Comparison of ENCODE assay signal across 8 cellular contexts in the genomic region with DNA sequence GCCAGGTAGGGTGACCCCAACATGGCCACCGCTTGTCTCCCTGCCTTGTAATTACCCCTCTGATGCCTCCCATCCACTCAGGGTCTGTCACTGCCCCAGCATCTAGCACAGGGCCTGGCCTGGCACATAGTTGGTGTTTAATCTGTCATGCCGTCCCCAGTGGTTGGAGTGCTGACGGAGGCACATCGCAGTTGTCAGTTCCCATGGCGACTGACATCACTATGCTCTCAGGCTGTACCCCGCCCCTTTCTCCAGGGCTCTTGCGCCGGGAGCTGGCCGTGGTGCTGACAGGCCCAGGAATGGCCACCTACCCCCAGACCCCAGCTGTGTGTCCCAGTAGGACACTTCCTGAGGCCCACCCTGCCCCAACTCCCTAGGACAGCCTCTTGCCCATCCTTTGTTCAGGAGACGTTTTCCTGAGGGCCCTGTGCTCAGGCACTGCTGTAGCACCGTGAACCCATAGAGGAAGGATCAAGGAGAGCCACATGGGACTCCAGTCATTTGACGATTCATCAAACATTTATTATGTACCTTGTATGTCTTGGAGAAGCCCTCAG. TPM values are rescaled to one million over a fixed set of nuclear protein-coding genes. Genes with fewer than 3 reads are reported as not detected.
DNase-seq lines count a peak whose midpoint lies in the region; ATAC-seq and TF ChIP-seq lines count a peak whose summit lies in the region.

No MANE protein-coding gene starts in this region.

- H3K9ac ChIP-seq in GM23248 = no peak overlapping the region

- H3K4me1 ChIP-seq in GM23248 (ENCODE audit: insufficient read depth) = no peaks in the 10 kb centered on the region
- H3K4me1 ChIP-seq in Peyer's patch = peaks cover 0 to 45% (median 0%) of the 10 kb centered on the region in 4 donors
- no peaks in the 10 kb centered on the region for H3K4me1 ChIP-seq in osteoblast (ENCODE audit: insufficient read depth, low read length)

- TF ChIP-seq POLR2A in Peyer's patch (IDR thresholded peaks at IDR 0.05) = no peak

- no peak overlapping the region for H3K27ac ChIP-seq in GM23248
- no peak overlapping the region for H3K27ac ChIP-seq in Peyer's patch
- H3K27ac ChIP-seq in osteoblast (ENCODE audit: low read depth, low read length) = no peak overlapping the region

- no peak overlapping the region for H3K4me3 ChIP-seq in GM23248
- no peak overlapping the region for H3K4me3 ChIP-seq in Peyer's patch
- H3K4me3 ChIP-seq in osteoblast (ENCODE audit: insufficient read depth, low read length) = no peak overlapping the region

- no peak overlapping the region for H3K4me2 ChIP-seq in GM23248 (ENCODE audit: unreplicated experiment)
- no peak overlapping the region for H3K4me2 ChIP-seq in osteoblast (ENCODE audit: insufficient read depth, low read length)

- no peaks in the 10 kb centered on the region for H3F3A ChIP-seq in GM23248 (ENCODE audit: insufficient read depth)

- DNase-seq in GM23248 = peak; percentile 78
- peak in 2 of 3 donors; percentile 59 to 62 for DNase-seq in Peyer's patch
- peak; percentile 6 for DNase-seq in fibroblast of the conjunctiva (ENCODE audit: low read depth)
- peak; percentile 91 for DNase-seq in osteoblast (ENCODE audit: insufficient read length, low spot score, missing footprints)
- no peak for DNase-seq in hippocampal formation (lab: John Stamatoyannopoulos, UW)

- H3K9me2 ChIP-seq in GM23248 (ENCODE audit: insufficient read depth) = no peaks in the 10 kb centered on the region

- peaks cover 24% of the 10 kb centered on the region for H3K27me3 ChIP-seq in GM23248 (replicated peaks; ENCODE audit: insufficient read depth)
- no peaks in the 10 kb centered on the region for H3K27me3 ChIP-seq in Peyer's patch
- H3K27me3 ChIP-seq in osteoblast (ENCODE audit: insufficient read depth, low read length) = peaks cover 18% of the 10 kb centered on the region

- H3K9me3 ChIP-seq in GM23248 (ENCODE audit: low read depth) = no peaks in the 10 kb centered on the region
- no peaks in the 10 kb centered on the region for H3K9me3 ChIP-seq in Peyer's patch
- H3K9me3 ChIP-seq in osteoblast (ENCODE audit: low read depth, low read length) = no peaks in the 10 kb centered on the region

- H2AFZ ChIP-seq in GM23248 (no peak overlapping the region), osteoblast (ENCODE audit: low read length) (no peak overlapping the region)

- in situ Hi-C loops in GM23248 (cut with MboI) = no loop called here

- H3K79me2 ChIP-seq in GM23248 (ENCODE audit: insufficient read depth) (no peaks in the 10 kb centered on the region), osteoblast (ENCODE audit: insufficient read depth, low read length) (no peaks in the 10 kb centered on the region)

- WGBS in GM23248 (ENCODE audit: low coverage in 1 of 2, low lambda C conversion rate in 2 of 2, missing lambda C conversion rate in 2 of 2), 2 experiments = 20 to 26% methylated on average over 12 of the region's 12 CpGs

- H3K36me3 ChIP-seq in GM23248 (ENCODE audit: low read depth) (no peaks in the 10 kb centered on the region), Peyer's patch (no peaks in the 10 kb centered on the region), osteoblast (ENCODE audit: insufficient read depth, low read length) (no peaks in the 10 kb centered on the region)

- H4K20me1 ChIP-seq in GM23248 (ENCODE audit: insufficient read depth) (no peaks in the 10 kb centered on the region), osteoblast (ENCODE audit: insufficient read depth, low read length) (peaks cover 3% of the 10 kb centered on the region)

- TF ChIP-seq CTCF in Peyer's patch (IDR thresholded peaks at IDR 0.05) (no peak), osteoblast (IDR thresholded peaks at IDR 0.05; ENCODE audit: extremely low read depth, low read depth, low read length) (no peak)

- ATAC-seq in HG03378 (IDR thresholded peaks at IDR 0.05; ENCODE audit: unreplicated experiment) = no peak
- ATAC-seq in HG03280 (IDR thresholded peaks at IDR 0.05; ENCODE audit: unreplicated experiment) = no peak
- ATAC-seq in GM18873 (IDR thresholded peaks at IDR 0.05; ENCODE audit: low FRiP score, unreplicated experiment) = no peak

RNA-seq across cellular contexts. Expression of gene FAM222A, which starts 23.0 kb away (rescaled TPM):
- 0.89 and 0.97 TPM in 2 replicates for total RNA-seq in GM23248 (2014; rRNA removed; shearing (Covaris generic))
- not detected in 2 replicates for polyA plus RNA-seq in GM23248 (2016; fragmentation: Nextera tagmentation; extraction: Ambion mirVana)
- total RNA-seq in Peyer's patch = 10 to 100 TPM in 1 of 4 donors, 1 to 10 TPM in 3; 3.9 to 26.1 (median 7.0) TPM
- total RNA-seq in osteoblast = 0.29 and 0.36 TPM in 2 replicates

Comparison
In these comparisons a context has a peak if more than half of its experiments do, and no peak if none do; other contexts are left out.
1. DNase-seq: peak in GM23248 (single experiment), Peyer's patch (2 of 3), fibroblast of the conjunctiva (single experiment) and osteoblast (single experiment); none in hippocampal formation (0 of 2).